ENCODE assay signal across 30 cellular contexts in genomic region chr16:15044286-15044685, GRCh38.
"Had no signal": no experiment of that assay in that cellular context is flagged by ENCODE, and none has a peak within 500 bp of the region (broad histone marks: within the 10 kb centered on the region; RNA-seq: fewer than 3 reads in every experiment).

No MANE protein-coding gene starts in this region.

- H3K4me3 ChIP-seq: breast epithelium, SJCRH30 had no signal

- H3K27me3 ChIP-seq: breast epithelium, SJCRH30 had no signal

- ATAC-seq: activated CD4-positive, alpha-beta T cell treated with anti-CD3 and anti-CD28 coated beads for 36 hours; activated CD8-positive, alpha-beta T cell treated with anti-CD3 and anti-CD28 coated beads for 36 hours; activated T-cell treated with anti-CD3 and anti-CD28 coated beads, Interleukin-2, amount 50 U/mL, for 72 hours; Panc1 had no signal

- H3K4me1 Mint-ChIP-seq: activated CD4-positive, alpha-beta T cell treated with anti-CD3 and anti-CD28 coated beads for 36 hours; activated naive CD4-positive, alpha-beta T cell treated with anti-CD3 and anti-CD28 coated beads, Interleukin-2, amount 10 ng/mL, durations not matched to agents 7 days and 5 days had no signal

- H3K27me3 Mint-ChIP-seq: activated CD4-positive, alpha-beta T cell treated with anti-CD3 and anti-CD28 coated beads for 36 hours; activated CD8-positive, alpha-beta T cell treated with anti-CD3 and anti-CD28 coated beads for 36 hours; activated naive CD4-positive, alpha-beta T cell treated with anti-CD3 and anti-CD28 coated beads, Interleukin-2, amount 10 ng/mL, durations not matched to agents 7 days and 5 days; activated naive CD8-positive, alpha-beta T cell treated with anti-CD3 and anti-CD28 coated beads, Interleukin-2, amount 10 ng/mL, durations not matched to agents 7 days and 5 days had no signal

- H3K27ac Mint-ChIP-seq: activated CD4-positive, alpha-beta T cell treated with anti-CD3 and anti-CD28 coated beads for 36 hours; activated CD8-positive, alpha-beta T cell treated with anti-CD3 and anti-CD28 coated beads for 36 hours; activated naive CD4-positive, alpha-beta T cell treated with anti-CD3 and anti-CD28 coated beads, Interleukin-2, amount 10 ng/mL, durations not matched to agents 7 days and 5 days; activated naive CD8-positive, alpha-beta T cell treated with anti-CD3 and anti-CD28 coated beads, Interleukin-2, amount 10 ng/mL, durations not matched to agents 7 days and 5 days; activated T-cell treated with anti-CD3 and anti-CD28 coated beads, Interleukin-2, amount 50 U/mL, for 72 hours; activated T-helper 2 cell treated with anti-CD3 and anti-CD28 coated beads, Interferon-gamma antibody, Interleukin-2, Interleukin-4, amounts not matched to agents 10 μg/mL and 5 μg/mL and 100 μg/mL, durations not matched to agents 14 hours and 24 hours and 36 hours had no signal

- H3K4me3 Mint-ChIP-seq: activated CD4-positive, alpha-beta T cell treated with anti-CD3 and anti-CD28 coated beads for 36 hours; activated CD8-positive, alpha-beta T cell treated with anti-CD3 and anti-CD28 coated beads for 36 hours; activated naive CD4-positive, alpha-beta T cell treated with anti-CD3 and anti-CD28 coated beads, Interleukin-2, amount 10 ng/mL, durations not matched to agents 7 days and 5 days; activated naive CD8-positive, alpha-beta T cell treated with anti-CD3 and anti-CD28 coated beads, Interleukin-2, amount 10 ng/mL, durations not matched to agents 7 days and 5 days; activated T-cell treated with anti-CD3 and anti-CD28 coated beads, Interleukin-2, amount 50 U/mL, for 72 hours had no signal

- H3K27ac ChIP-seq: breast epithelium, KMS-11, SJCRH30, VCaP had no signal

- H3K4me1 ChIP-seq: breast epithelium, SJCRH30 had no signal

- H3K9me3 ChIP-seq: breast epithelium, SJCRH30, SK-N-SH had no signal

- H3K9me3 Mint-ChIP-seq: activated CD8-positive, alpha-beta T cell treated with anti-CD3 and anti-CD28 coated beads for 36 hours; activated naive CD4-positive, alpha-beta T cell treated with anti-CD3 and anti-CD28 coated beads, Interleukin-2, amount 10 ng/mL, durations not matched to agents 7 days and 5 days; activated naive CD8-positive, alpha-beta T cell treated with anti-CD3 and anti-CD28 coated beads, Interleukin-2, amount 10 ng/mL, durations not matched to agents 7 days and 5 days; activated T-cell treated with anti-CD3 and anti-CD28 coated beads, Interleukin-2, amount 50 U/mL, for 72 hours; activated T-helper 2 cell treated with anti-CD3 and anti-CD28 coated beads, Interferon-gamma antibody, Interleukin-2, Interleukin-4, amounts not matched to agents 10 μg/mL and 5 μg/mL and 100 μg/mL, durations not matched to agents 14 hours and 24 hours and 36 hours had no signal

- DNase-seq: activated CD4-positive, alpha-beta T cell treated with anti-CD3 and anti-CD28 coated beads for 36 hours; activated CD4-positive, alpha-beta T cell treated with anti-CD3 and anti-CD28 coated beads, Interleukin-2, amount 50 U/mL, for 1 hour; activated CD8-positive, alpha-beta memory T cell treated with anti-CD3 and anti-CD28 coated beads, Interleukin-2, amount 50 U/mL, for 4 hours; activated CD8-positive, alpha-beta T cell treated with anti-CD3 and anti-CD28 coated beads for 36 hours; activated gamma-delta T cell treated with Interleukin-2 at 50 U/mL for 16 hours; activated naive CD4-positive, alpha-beta T cell treated with anti-CD3 and anti-CD28 coated beads, Interleukin-2, amount 10 ng/mL, durations not matched to agents 7 days and 5 days; activated naive CD8-positive, alpha-beta T cell treated with anti-CD3 and anti-CD28 coated beads, Interleukin-2, amount 10 ng/mL, durations not matched to agents 7 days and 5 days; activated T-cell treated with anti-CD3 and anti-CD28 coated beads, Interleukin-2, amount 50 U/mL, for 72 hours; aorta; caudate nucleus; NCI-H1092; NCI-H1417; NCI-H1930; NCI-H2171; NCI-H226; NCI-H510A; NCI-H526 treated with DMSO at 0.1 percent for 48 hours; NCI-H82; NK-92 treated with Interleukin-12 subunit alpha and Interleukin-12 subunit beta, amount 100 ng/mL, for 24 hours; OCI-M1; Right ventricle myocardium superior; RPMI8226; SJCRH30; SK-N-SH; T-helper 1 cell had no signal
